Comparison of ENCODE assay signal across 8 cellular contexts in the genomic region with DNA sequence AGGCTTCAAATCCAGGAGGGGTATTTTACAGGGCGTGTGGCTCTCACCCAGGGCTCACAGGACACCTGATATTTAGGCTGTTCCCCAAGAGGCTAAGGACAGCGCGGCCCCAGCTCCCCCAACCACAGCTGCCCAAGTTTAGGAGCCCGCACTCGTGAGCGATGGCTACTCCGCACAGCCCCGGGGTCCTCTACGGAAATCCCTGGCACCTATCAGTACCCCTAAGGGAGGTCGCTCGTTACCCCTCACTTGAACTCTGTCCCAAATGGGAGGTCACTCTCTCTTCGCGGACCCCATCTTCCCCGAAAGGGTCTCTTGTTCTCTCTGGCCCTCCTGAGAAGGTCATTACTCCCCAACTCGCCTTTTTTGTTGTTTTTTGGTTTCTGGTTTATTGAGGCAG. TPM values are rescaled to one million over a fixed set of nuclear protein-coding genes. Genes with fewer than 3 reads are reported as not detected.
DNase-seq lines count a peak whose midpoint lies in the region; ATAC-seq, FAIRE-seq and TF ChIP-seq lines count a peak whose summit lies in the region.

No MANE protein-coding gene starts in this region.

- H3K4me3 ChIP-seq in AG04450 (ENCODE audit: low read depth, low read length) = peak overlapping the region; percentile 65
- H3K4me3 ChIP-seq in K562 = peak overlapping the region; percentile 91
- H3K4me3 ChIP-seq in neural progenitor cell = peak overlapping the region; percentile 74

- no peak for TF ChIP-seq CTCF in AG04450 (IDR thresholded peaks at IDR 0.05; ENCODE audit: low read depth, low read length)
- TF ChIP-seq CTCF in HFFc6 (IDR thresholded peaks at IDR 0.05) = no peak
- no peak for TF ChIP-seq CTCF in K562 (IDR thresholded peaks at IDR 0.05 in 2 of 3, conservative IDR thresholded peaks at IDR 0.05 in 1 of 3; ENCODE audit: insufficient read depth in 2 of 3, low read depth in 1 of 3, low read length in 3 of 3)
- no peak for TF ChIP-seq CTCF in neural progenitor cell (IDR thresholded peaks at IDR 0.05)

- TSS peak; percentile 91 for BruUV-seq in K562 (replicated peaks; lab: Mats Ljungman, UMichigan)

- intact Hi-C loops in K562 (cut with micrococcal nuclease) = loop anchor here (5.0 kb wide), 1 partner anchor 97 kb away; no protein-coding TSS in a partner anchor

- no peak overlapping the region for H3K27ac ChIP-seq in AG04450 (ENCODE audit: low read depth, low read length)
- peak overlapping the region; percentile 89 for H3K27ac ChIP-seq in K562 (ENCODE audit: extremely low read depth, low read depth, low read length)
- H3K27ac ChIP-seq in neural progenitor cell = no peak overlapping the region

- H3K36me3 ChIP-seq in K562 (ENCODE audit: control insufficient read depth, insufficient read depth, low read length) (peaks cover 3% of the 10 kb centered on the region; the same call in 1 of the 3 replicates), neural progenitor cell (no peaks in the 10 kb centered on the region)

- H3K9ac ChIP-seq in K562 (ENCODE audit: insufficient read depth in 1 of 2, low read depth in 2 of 2, low read length in 2 of 2) (peak overlapping the region; percentile 86 to 98; a peak in 2 of 4 replicates), neural progenitor cell (no peak overlapping the region)

- 95% methylated on average over 9 of the region's 15 CpGs for WGBS in K562 (ENCODE audit: insufficient coverage, low coverage, missing lambda C conversion rate)

- H3K4me3 Mint-ChIP-seq in HFFc6 (peak overlapping the region; percentile 17), neural progenitor cell (peak overlapping the region; percentile 80)

- no peaks in the 10 kb centered on the region for H4K20me1 ChIP-seq in K562 (replicated peaks; ENCODE audit: control insufficient read depth, insufficient read depth, low read length)
- H4K20me1 ChIP-seq in neural progenitor cell (ENCODE audit: low read depth) = no peaks in the 10 kb centered on the region

- no peak for FAIRE-seq in K562 (lab: Jason Lieb, UNC)

- H3K4me2 ChIP-seq in K562 (ENCODE audit: insufficient read depth, low read length) = peak overlapping the region; percentile 88
- no peak overlapping the region for H3K4me2 ChIP-seq in neural progenitor cell

- peaks cover 1% of the 10 kb centered on the region; the same call in 1 of the 2 replicates for H3K27me3 Mint-ChIP-seq in HFFc6 (ENCODE audit: insufficient read depth)
- H3K27me3 Mint-ChIP-seq in neural progenitor cell (ENCODE audit: insufficient read depth, low read depth) = peaks cover 1% of the 10 kb centered on the region

- ATAC-seq in K562 (no peak), HG03457 (IDR thresholded peaks at IDR 0.05; ENCODE audit: unreplicated experiment) (no peak)

- in situ Hi-C loops in K562 (cut with MboI) = loop anchor here (5.0 kb wide), 1 partner anchor 92 kb away; no protein-coding TSS in a partner anchor

- peak overlapping the region; percentile 97 for H2AFZ ChIP-seq in K562 (ENCODE audit: low read depth, low read length)
- no peak overlapping the region for H2AFZ ChIP-seq in neural progenitor cell (replicated peaks)

- H3K4me1 ChIP-seq in K562 (replicated peaks in 1 of 2; ENCODE audit: control insufficient read depth in 2 of 2, insufficient read depth in 2 of 2, low read length in 2 of 2) (peaks cover 8 to 24% of the 10 kb centered on the region in 2 experiments; a peak in 3 of 5 replicates), neural progenitor cell (no peaks in the 10 kb centered on the region)

- TF ChIP-seq RAD21 in K562 (CRISPR knock-in tag; conservative IDR thresholded peaks at IDR 0.05 in 1 of 2, IDR thresholded peaks at IDR 0.05 in 1 of 2) = no peak

- POLR2A ChIA-PET in AG04450 (lab: Yijun Ruan, JAX) (no interaction called here), K562 (lab: Yijun Ruan, JAX) (no interaction called here)

- no peak for DNase-seq in AG04450 (ENCODE audit: low read depth, low spot score)
- no peak for DNase-seq in HFFc6
- DNase-seq in K562 (ENCODE audit: extremely low read depth in 1 of 4, low spot score in 3 of 4) = peak in 1 of 4 experiments; percentile 12
- no peak for DNase-seq in neural progenitor cell (ENCODE audit: low spot score)
- DNase-seq in activated CD4-positive, CD25-positive, alpha-beta regulatory T cell (lab: John Stamatoyannopoulos, UW) = no peak
- DNase-seq in NCI-H2196 (lab: John Stamatoyannopoulos, UW; ENCODE audit: unreplicated experiment) = no peak
- no peak for DNase-seq in GF-D8 (lab: John Stamatoyannopoulos, UW)

- H3K9me3 ChIP-seq in AG04450 (ENCODE audit: control insufficient read depth, insufficient read depth, low read length) (no peaks in the 10 kb centered on the region; the same call in 1 of the 2 replicates), K562 (replicated peaks; ENCODE audit: control insufficient read depth, insufficient read depth, low read depth, low read length) (no peaks in the 10 kb centered on the region), neural progenitor cell (ENCODE audit: low read depth) (no peaks in the 10 kb centered on the region)

- CTCF ChIA-PET in AG04450 (lab: Charles Lee) = no interaction called here
- CTCF ChIA-PET in K562 (lab: Yijun Ruan, JAX; ENCODE audit: low intra/inter-chr PET ratio) = interaction anchor here (0.9 kb wide), 1 partner anchor 98 kb away, joined by 3 read pairs; no protein-coding TSS in a partner anchor

- peaks cover 13% of the 10 kb centered on the region; the same call in 2 of the 3 replicates for H3K79me2 ChIP-seq in K562 (ENCODE audit: control insufficient read depth, insufficient read depth, low read length)
- H3K79me2 ChIP-seq in neural progenitor cell (ENCODE audit: low read depth) = no peaks in the 10 kb centered on the region

- TF ChIP-seq POLR2A in K562 (conservative IDR thresholded peaks at IDR 0.05) = no peak

- peaks cover 15% of the 10 kb centered on the region for H3F3A ChIP-seq in neural progenitor cell (ENCODE audit: low read depth)

- H3K27ac Mint-ChIP-seq in HFFc6 (no peak overlapping the region), neural progenitor cell (no peak overlapping the region)

- H3K9me3 Mint-ChIP-seq in HFFc6 (no peaks in the 10 kb centered on the region), neural progenitor cell (no peaks in the 10 kb centered on the region)

- no peak for TF ChIP-seq EP300 in K562 (IDR thresholded peaks at IDR 0.05; ENCODE audit: low read length)

- H3K36me3 Mint-ChIP-seq in HFFc6 (ENCODE audit: low read depth) = no peaks in the 10 kb centered on the region
- H3K36me3 Mint-ChIP-seq in neural progenitor cell = peaks cover 1% of the 10 kb centered on the region

- H3K4me1 Mint-ChIP-seq in HFFc6 (ENCODE audit: low read depth) = peaks cover 17% of the 10 kb centered on the region
- H3K4me1 Mint-ChIP-seq in neural progenitor cell = peaks cover 6% of the 10 kb centered on the region

- no peaks in the 10 kb centered on the region for H3K9me1 ChIP-seq in K562 (ENCODE audit: control insufficient read depth, insufficient read depth, low read length)

- H3K27me3 ChIP-seq in AG04450 (ENCODE audit: control insufficient read depth, insufficient read depth, low read length) = no peaks in the 10 kb centered on the region
- no peaks in the 10 kb centered on the region for H3K27me3 ChIP-seq in K562 (ENCODE audit: control insufficient read depth in 2 of 2, insufficient read depth in 2 of 2, low read length in 2 of 2)
- H3K27me3 ChIP-seq in neural progenitor cell = peaks cover 20% of the 10 kb centered on the region

RNA-seq across cellular contexts. Expression of a gene that starts 0.7 kb away (rescaled TPM):
- polyA plus RNA-seq in AG04450 (2011; rRNA removed) (18.9 and 21.8 TPM in 2 replicates), K562 (2011; rRNA removed) (15.4 and 20.8 TPM in 2 replicates), K562 (2014; fragmentation: Illumina TruSeq; extraction: Trizol) (11.7 and 13.0 TPM in 2 replicates), K562 (2014; fragmentation: Nextera tagmentation; extraction: Ambion mirVana) (1 to 10 TPM; 6.6 to 10.0 TPM), K562 (2014; rRNA removed) (21.5 and 23.4 TPM in 2 replicates)
- 14.6 and 18.5 TPM in 2 replicates for polyA minus RNA-seq in AG04450 (2011; rRNA and poly(A)+ RNA removed)
- 10 to 100 TPM in 2 of 6 experiments, 1 to 10 TPM in 4; 7.7 to 13.0 (median 9.6) TPM for total RNA-seq in HFFc6 (2021; fragmentation: NEBNext Ultra II Directional; extraction: Animal tissue kit (Norgen Biotek cat#: 25700))
- total RNA-seq in K562 (2011; cell fraction: chromatin; rRNA removed; ENCODE audit: low replicate concordance) = 40.9 and 60.5 TPM in 2 replicates
- total RNA-seq in K562 (2011; cell fraction: nucleolus; rRNA removed) = 47.8 and 47.9 TPM in 2 replicates
- 55.4 and 61.5 TPM in 2 replicates for total RNA-seq in K562 (2011; cell fraction: nucleoplasm; rRNA removed)
- total RNA-seq in K562 (2014; rRNA removed) (14.3 and 18.9 TPM in 2 replicates), K562 (2014; rRNA removed; fragmentation: Illumina TruSeq; extraction: Trizol) (7.8 and 9.6 TPM in 2 replicates), K562 (2015; rRNA removed; fragmentation: Illumina TruSeq; extraction: Trizol) (8.3 and 10.5 TPM in 2 replicates), K562 (2021) (12.8 and 14.2 TPM in 2 replicates), neural progenitor cell (ENCODE audit: low replicate concordance) (10.3 and 30.7 TPM in 2 replicates)
- 21.4 and 26.2 TPM in 2 replicates for polyA plus RNA-seq in K562 (2011; cell fraction: cytosol; rRNA removed)
- 26.6 and 29.1 TPM in 2 replicates for polyA plus RNA-seq in K562 (2011; cell fraction: nucleus; rRNA removed)
- 12.8 and 57.1 TPM in 2 replicates for polyA plus RNA-seq in K562 (2012)
- 14.9 and 19.2 TPM in 2 replicates for polyA minus RNA-seq in K562 (2011; rRNA and poly(A)+ RNA removed)
- polyA minus RNA-seq in K562 (2011; cell fraction: cytosol; rRNA and poly(A)+ RNA removed) = 5.3 and 9.4 TPM in 2 replicates
- 10.4 and 14.0 TPM in 2 replicates for polyA minus RNA-seq in K562 (2011; cell fraction: nucleus; rRNA and poly(A)+ RNA removed)
